8 cellular contexts compared by ENCODE assay signal in the genomic region with DNA sequence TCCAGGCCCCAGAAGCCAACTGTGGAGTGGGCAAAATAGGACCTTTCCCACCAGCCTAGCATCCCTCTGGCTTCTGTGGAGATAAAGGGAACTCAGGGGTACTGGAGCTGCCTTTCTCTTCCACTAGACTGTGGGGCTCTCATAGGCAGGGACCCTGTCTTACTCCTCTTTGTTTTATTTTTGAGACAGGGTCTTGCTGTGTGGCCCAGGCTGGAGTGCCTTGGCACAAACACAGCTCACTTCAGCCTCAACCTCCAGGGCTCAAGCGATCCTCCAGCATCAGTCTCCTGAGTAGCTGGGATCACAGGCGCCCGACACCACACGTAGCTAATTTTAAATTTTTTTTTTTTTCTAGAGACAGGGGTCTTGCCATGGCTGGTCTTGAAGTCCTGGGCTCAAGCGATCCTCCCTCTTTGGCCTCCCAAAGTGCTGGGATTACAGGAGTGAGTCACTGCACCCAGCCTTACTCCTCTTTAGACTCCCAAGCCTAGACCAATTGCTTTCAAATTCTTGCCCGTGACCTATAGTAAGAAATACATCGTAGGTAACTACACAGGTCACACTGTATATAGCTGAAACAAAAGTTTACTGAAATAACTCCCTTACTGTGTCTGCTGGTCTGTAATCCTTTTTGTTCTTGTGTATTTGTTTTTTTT. TPM values are rescaled to one million over a fixed set of nuclear protein-coding genes. Genes with fewer than 3 reads are reported as not detected.
DNase-seq lines count a peak whose midpoint lies in the region; ATAC-seq, FAIRE-seq and TF ChIP-seq lines count a peak whose summit lies in the region.

No MANE protein-coding gene starts in this region.

- H3K9me3 Mint-ChIP-seq in naive thymus-derived CD4-positive, alpha-beta T cell = no peaks in the 10 kb centered on the region

- H3K27ac ChIP-seq in ACC112 (ENCODE audit: low read depth, low read length) (peak overlapping the region; percentile 85), HUES48 (ENCODE audit: low read depth, low read length) (peak overlapping the region; percentile 50)
- H3K27ac ChIP-seq in naive thymus-derived CD4-positive, alpha-beta T cell (ENCODE audit: low read depth, low read length) = peak overlapping the region; percentile 93

- H3K9me3 ChIP-seq in HUES48 (ENCODE audit: control insufficient read depth, insufficient read depth, low read length) = no peaks in the 10 kb centered on the region
- H3K9me3 ChIP-seq in naive thymus-derived CD4-positive, alpha-beta T cell (ENCODE audit: control insufficient read depth in 2 of 3, low read length in 3 of 3) = no peaks in the 10 kb centered on the region

- no peak for ATAC-seq in naive thymus-derived CD4-positive, alpha-beta T cell

- no peak for FAIRE-seq in bronchial epithelial cell (lab: Jason Lieb, UNC)

- DNase-seq in bronchial epithelial cell (ENCODE audit: low read depth) (peak; percentile 31), OCI-M1 (lab: John Stamatoyannopoulos, UW) (no peak), kidney glomerular epithelial cell (lab: John Stamatoyannopoulos, UW) (no peak), NCI-H1694 (lab: John Stamatoyannopoulos, UW) (no peak), superior temporal gyrus (ENCODE audit: extremely low spot score) (no peak)
- no peak for DNase-seq in naive thymus-derived CD4-positive, alpha-beta T cell

- no peaks in the 10 kb centered on the region for H3K36me3 ChIP-seq in ACC112 (ENCODE audit: insufficient read depth, low read length)
- H3K36me3 ChIP-seq in HUES48 (ENCODE audit: control insufficient read depth, insufficient read depth, low read length) = no peaks in the 10 kb centered on the region
- peaks cover 3% of the 10 kb centered on the region for H3K36me3 ChIP-seq in bronchial epithelial cell (ENCODE audit: control insufficient read depth, insufficient read depth, low read length)
- peaks cover 0 to 4% (median 0%) of the 10 kb centered on the region in 3 experiments for H3K36me3 ChIP-seq in naive thymus-derived CD4-positive, alpha-beta T cell (ENCODE audit: control insufficient read depth in 2 of 3, insufficient read depth in 3 of 3, low read length in 3 of 3)

- H3K27me3 ChIP-seq in ACC112 (ENCODE audit: insufficient read depth, low read length) (no peaks in the 10 kb centered on the region), HUES48 (ENCODE audit: control insufficient read depth, insufficient read depth, low read length) (peaks cover 91% of the 10 kb centered on the region), bronchial epithelial cell (ENCODE audit: control insufficient read depth, insufficient read depth, low read length) (no peaks in the 10 kb centered on the region)
- no peaks in the 10 kb centered on the region for H3K27me3 ChIP-seq in naive thymus-derived CD4-positive, alpha-beta T cell (ENCODE audit: control insufficient read depth in 2 of 2, insufficient read depth in 2 of 2, low read length in 2 of 2)

- peaks cover 68% of the 10 kb centered on the region for H3K79me2 ChIP-seq in ACC112 (ENCODE audit: control insufficient read depth, insufficient read depth, low read length, unreplicated experiment)

- peaks cover 0 to 9% (median 0%) of the 10 kb centered on the region in 5 donors for H3K27me3 Mint-ChIP-seq in naive thymus-derived CD4-positive, alpha-beta T cell

- H3K4me3 ChIP-seq in ACC112 (ENCODE audit: low read depth, low read length) = peak overlapping the region; percentile 96
- H3K4me3 ChIP-seq in HUES48 (ENCODE audit: low read depth, low read length) = no peak overlapping the region; the same call in 1 of the 2 replicates
- H3K4me3 ChIP-seq in bronchial epithelial cell (ENCODE audit: low read depth, low read length) = no peak overlapping the region
- H3K4me3 ChIP-seq in naive thymus-derived CD4-positive, alpha-beta T cell (ENCODE audit: low read length) = no peak overlapping the region

- CTCF ChIA-PET in naive thymus-derived CD4-positive, alpha-beta T cell (lab: Charles Lee) = interaction anchor here (0.6 to 2.9 kb wide), 6 partner anchors 9 to 235 kb away, joined by 3 to 14 read pairs (median 4); no protein-coding TSS in a partner anchor

- peaks cover 39% of the 10 kb centered on the region for H3K4me1 ChIP-seq in ACC112 (ENCODE audit: control insufficient read depth, insufficient read depth, low read length, unreplicated experiment)
- peaks cover 23% of the 10 kb centered on the region; the same call in 1 of the 2 replicates for H3K4me1 ChIP-seq in HUES48 (ENCODE audit: control insufficient read depth, insufficient read depth, low read length)
- peaks cover 7 to 10% of the 10 kb centered on the region in 2 donors for H3K4me1 ChIP-seq in naive thymus-derived CD4-positive, alpha-beta T cell (ENCODE audit: control insufficient read depth in 2 of 2, insufficient read depth in 2 of 2, low read length in 2 of 2)

- H3K9ac ChIP-seq in HUES48 (ENCODE audit: low read depth, low read length) = no peak overlapping the region

- peak overlapping the region; percentile 88 to 96 (median 92) for H3K4me3 Mint-ChIP-seq in naive thymus-derived CD4-positive, alpha-beta T cell

- no peak for TF ChIP-seq CTCF in bronchial epithelial cell (IDR thresholded peaks at IDR 0.05; ENCODE audit: insufficient read depth, low read length, severe bottlenecking)

- POLR2A ChIA-PET in naive thymus-derived CD4-positive, alpha-beta T cell (lab: Charles Lee) = interaction anchor here (0.8 to 5.3 kb wide), 5 partner anchors 10 to 176 kb away, joined by 3 to 47 read pairs (median 4); no protein-coding TSS in a partner anchor

- H3K36me3 Mint-ChIP-seq in naive thymus-derived CD4-positive, alpha-beta T cell = peaks cover 0 to 8% (median 0%) of the 10 kb centered on the region in 5 donors

- peaks cover 22 to 42% (median 30%) of the 10 kb centered on the region in 7 donors for H3K4me1 Mint-ChIP-seq in naive thymus-derived CD4-positive, alpha-beta T cell

- peak overlapping the region in 8 of 9 donors; percentile 13 to 95 (median 89) for H3K27ac Mint-ChIP-seq in naive thymus-derived CD4-positive, alpha-beta T cell

- H2AFZ ChIP-seq in ACC112 (ENCODE audit: low read length, unreplicated experiment) = no peak overlapping the region

- intact Hi-C loops in naive thymus-derived CD4-positive, alpha-beta T cell (cut with micrococcal nuclease) = loop anchor here (1.0 to 5.0 kb wide), 5 partner anchors 43 to 288 kb away; partner anchors contain the start of genes DRC3 (in 1 of the 2) and TOM1L2 (in 1 of the 2)

RNA-seq across cellular contexts. Expression of gene RAI1, which starts 2.6 kb away (rescaled TPM):
- total RNA-seq in bronchial epithelial cell = 7.4 and 8.8 TPM in 2 replicates
- 10 to 100 TPM; 20.1 to 46.2 (median 23.6) TPM for total RNA-seq in naive thymus-derived CD4-positive, alpha-beta T cell
- 1 to 10 TPM; 2.0 to 4.0 TPM for polyA plus RNA-seq in naive thymus-derived CD4-positive, alpha-beta T cell
